Comparison of ENCODE assay signal across 11 cellular contexts in genomic region chr1:180530501-180530900, GRCh38. TPM values are rescaled to one million over a fixed set of nuclear protein-coding genes. Genes with fewer than 3 reads are reported as not detected.
DNase-seq lines count a peak whose midpoint lies in the region; ATAC-seq and TF ChIP-seq lines count a peak whose summit lies in the region.
"Had no signal": no experiment of that assay in that cellular context is flagged by ENCODE, and none has a peak within 500 bp of the region (broad histone marks: within the 10 kb centered on the region; RNA-seq: fewer than 3 reads in every experiment).

No MANE protein-coding gene starts in this region.

- no peaks in the 10 kb centered on the region for H3K9me3 Mint-ChIP-seq in mesothelial cell of epicardium
- H3K9me3 Mint-ChIP-seq in activated naive CD4-positive, alpha-beta T cell treated with anti-CD3 and anti-CD28 coated beads, Interleukin-2, amount 50 U/mL, for 72 hours: no peaks in the 10 kb centered on the region

- TF ChIP-seq CTCF in AG09319 (IDR thresholded peaks at IDR 0.05; ENCODE audit: low read depth, low read length) (no peak), epithelial cell of proximal tubule (conservative IDR thresholded peaks at IDR 0.05; ENCODE audit: low read depth, low read length) (no peak), mesothelial cell of epicardium (IDR thresholded peaks at IDR 0.05; ENCODE audit: unreplicated experiment) (no peak)

- no peak overlapping the region for H3K4me3 ChIP-seq in epithelial cell of proximal tubule (ENCODE audit: low read depth, low read length)
- H3K4me3 ChIP-seq: testis had no signal

- no peaks in the 10 kb centered on the region for H3K27me3 Mint-ChIP-seq in mesothelial cell of epicardium (ENCODE audit: low read depth)

- peak; percentile 70 for DNase-seq in AG09319 (ENCODE audit: extremely low read depth, low read depth)
- DNase-seq in NCI-H460 (ENCODE audit: extremely low read depth, low read depth): peak; percentile 66
- peak; percentile 95 for DNase-seq in epithelial cell of proximal tubule (ENCODE audit: low read depth)
- DNase-seq in mesothelial cell of epicardium (ENCODE audit: low spot score in 2 of 2, unreplicated experiment in 2 of 2): no peak
- DNase-seq in HUDEP-2 (lab: John Stamatoyannopoulos, UW; ENCODE audit: unreplicated experiment in 76 of 76): no peak
- no peak for DNase-seq in NCI-H82 treated with DMSO at 0.1 percent for 48 hours (lab: John Stamatoyannopoulos, UW; ENCODE audit: unreplicated experiment)
- no peak for DNase-seq in middle frontal gyrus (ENCODE audit: extremely low spot score, low spot score)
- no peak for DNase-seq in activated naive CD4-positive, alpha-beta T cell treated with anti-CD3 and anti-CD28 coated beads, Interleukin-2, amount 50 U/mL, for 72 hours (ENCODE audit: low spot score in 2 of 2)
- DNase-seq: hypothalamus, NCI-H187, testis had no signal

- H3K27ac Mint-ChIP-seq in mesothelial cell of epicardium: peak overlapping the region; percentile 49
- no peak overlapping the region for H3K27ac Mint-ChIP-seq in activated naive CD4-positive, alpha-beta T cell treated with anti-CD3 and anti-CD28 coated beads, Interleukin-2, amount 50 U/mL, for 72 hours

- H3K4me1 Mint-ChIP-seq in mesothelial cell of epicardium: peaks cover 47% of the 10 kb centered on the region

- no peak for ATAC-seq in activated naive CD4-positive, alpha-beta T cell treated with anti-CD3 and anti-CD28 coated beads, Interleukin-2, amount 50 U/mL, for 72 hours

- H3K36me3 Mint-ChIP-seq in mesothelial cell of epicardium: no peaks in the 10 kb centered on the region
- H3K36me3 Mint-ChIP-seq in activated naive CD4-positive, alpha-beta T cell treated with anti-CD3 and anti-CD28 coated beads, Interleukin-2, amount 50 U/mL, for 72 hours: no peaks in the 10 kb centered on the region

- H3K4me3 Mint-ChIP-seq in mesothelial cell of epicardium: no peak overlapping the region

RNA-seq across cellular contexts. Expression of gene ACBD6, which starts 28.1 kb away (rescaled TPM):
- total RNA-seq in NCI-H460 (2014; rRNA removed; shearing (Covaris generic)): 137 and 141 TPM in 2 replicates
- polyA plus RNA-seq in NCI-H460 (2014; cell fraction: nucleus; rRNA removed): 110 and 136 TPM in 2 replicates
- total RNA-seq in epithelial cell of proximal tubule: 64.5 and 66.1 TPM in 2 replicates
- 75.2 to 80.5 TPM (median 77.5 TPM) in 3 replicates for total RNA-seq in mesothelial cell of epicardium
- 10 to 100 TPM; 18.6 to 51.2 TPM for total RNA-seq in activated naive CD4-positive, alpha-beta T cell treated with anti-CD3 and anti-CD28 coated beads, Interleukin-2, amount 50 U/mL, for 72 hours

RNA-seq across cellular contexts. Expression of gene OVAAL, which starts 28.3 kb away (rescaled TPM):
- total RNA-seq in NCI-H460 (2014; rRNA removed; shearing (Covaris generic)): not detected in 2 replicates
- not detected in 2 replicates for polyA plus RNA-seq in NCI-H460 (2014; cell fraction: nucleus; rRNA removed)
- total RNA-seq in epithelial cell of proximal tubule (not detected in 2 replicates), mesothelial cell of epicardium (not detected in 3 replicates)
- total RNA-seq in activated naive CD4-positive, alpha-beta T cell treated with anti-CD3 and anti-CD28 coated beads, Interleukin-2, amount 50 U/mL, for 72 hours: not detected
- total RNA-seq: testis had no signal

Comparison
In these comparisons a context has a peak if more than half of its experiments do, and no peak if none do; other contexts are left out.
1. DNase-seq: peak in AG09319 (single experiment), NCI-H460 (single experiment) and epithelial cell of proximal tubule (single experiment); none in mesothelial cell of epicardium (0 of 2), HUDEP-2 (0 of 76), NCI-H82 treated with DMSO at 0.1 percent for 48 hours (single experiment), middle frontal gyrus (single experiment) and activated naive CD4-positive, alpha-beta T cell treated with anti-CD3 and anti-CD28 coated beads, Interleukin-2, amount 50 U/mL, for 72 hours (0 of 2).